ENCODE assay signal across 20 cellular contexts in genomic region chr11:96284401-96284800, GRCh38.
"Had no signal": no experiment of that assay in that cellular context is flagged by ENCODE, and none has a peak within 500 bp of the region (broad histone marks: within the 10 kb centered on the region; RNA-seq: fewer than 3 reads in every experiment).

No MANE protein-coding gene starts in this region.

- H3K27ac Mint-ChIP-seq: activated B cell treated with CpG ODN at 0.5 μM for 24 hours; activated naive CD4-positive, alpha-beta T cell treated with anti-CD3 and anti-CD28 coated beads, Interleukin-2, amount 10 ng/mL, durations not matched to agents 7 days and 5 days; natural killer cell had no signal

- H3K9me3 ChIP-seq: breast epithelium, colonic mucosa, esophagus muscularis mucosa, left lung, prostate gland had no signal

- DNase-seq: activated B cell treated with CpG ODN at 0.5 μM for 24 hours; activated CD4-positive, alpha-beta memory T cell treated with anti-CD3 and anti-CD28 coated beads for 36 hours; activated CD4-positive, alpha-beta T cell treated with anti-CD3 and anti-CD28 coated beads for 4 hours; activated naive CD4-positive, alpha-beta T cell treated with anti-CD3 and anti-CD28 coated beads, Interleukin-2, amount 10 ng/mL, durations not matched to agents 7 days and 5 days; colonic mucosa; hippocampal formation; kidney glomerular epithelial cell; left lung; natural killer cell; stimulated activated CD4-positive, alpha-beta T cell treated with anti-CD3 and anti-CD28 coated beads, Interleukin-2, amount 100 ng/mL, for 48 hours; stimulated activated CD8-positive, alpha-beta memory T cell treated with anti-CD3 and anti-CD28 coated beads, Interleukin-4, amount 100 ng/mL, for 48 hours; stimulated activated naive CD4-positive, alpha-beta T cell; T1000; upper lobe of left lung had no signal

- ATAC-seq: left lung, SK-N-SH treated with all-trans-retinoic acid at 6 μM for 48 hours had no signal

- H3K36me3 Mint-ChIP-seq: natural killer cell had no signal

- FAIRE-seq: frontal cortex had no signal

- H3K27me3 ChIP-seq: breast epithelium, colonic mucosa, esophagus muscularis mucosa, left lung, upper lobe of left lung had no signal

- H3K27me3 Mint-ChIP-seq: activated B cell treated with CpG ODN at 0.5 μM for 24 hours; activated CD4-positive, alpha-beta memory T cell treated with anti-CD3 and anti-CD28 coated beads for 36 hours; activated naive CD4-positive, alpha-beta T cell treated with anti-CD3 and anti-CD28 coated beads, Interleukin-2, amount 10 ng/mL, durations not matched to agents 7 days and 5 days had no signal

- H3K27ac ChIP-seq: breast epithelium, colonic mucosa, esophagus muscularis mucosa, left lung, prostate gland, upper lobe of left lung had no signal

- H3K4me3 Mint-ChIP-seq: activated B cell treated with CpG ODN at 0.5 μM for 24 hours; activated CD4-positive, alpha-beta memory T cell treated with anti-CD3 and anti-CD28 coated beads for 36 hours; activated naive CD4-positive, alpha-beta T cell treated with anti-CD3 and anti-CD28 coated beads, Interleukin-2, amount 10 ng/mL, durations not matched to agents 7 days and 5 days; natural killer cell had no signal

- H3K4me3 ChIP-seq: breast epithelium, colonic mucosa, esophagus muscularis mucosa, left lung, lung, prostate gland, upper lobe of left lung had no signal

- H3K36me3 ChIP-seq: breast epithelium, colonic mucosa, esophagus muscularis mucosa, left lung, prostate gland, upper lobe of left lung had no signal

- H3K4me1 ChIP-seq: breast epithelium, prostate gland had no signal
